ENCODE assay signal across 20 cellular contexts in the genomic region with DNA sequence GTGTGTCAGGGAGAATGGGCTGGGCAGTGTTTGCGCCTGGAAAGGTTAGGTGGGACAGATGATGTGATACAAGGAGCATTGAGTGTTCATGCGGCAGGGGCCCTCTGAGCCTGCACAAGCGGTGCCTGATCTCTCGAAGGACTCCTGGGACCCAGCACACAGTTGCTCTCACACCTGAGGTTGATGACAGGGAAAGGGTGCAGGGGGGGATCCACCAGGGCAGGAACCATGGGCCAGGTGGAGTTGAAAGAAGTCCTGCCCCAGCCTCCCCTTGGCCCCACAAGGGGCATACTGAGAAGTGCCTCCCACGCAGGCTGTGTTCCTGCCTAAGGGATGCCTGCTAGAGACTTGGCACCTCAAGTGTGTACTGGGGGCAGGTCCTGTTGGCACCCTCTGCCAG. TPM values are rescaled to one million over a fixed set of nuclear protein-coding genes. Genes with fewer than 3 reads are reported as not detected.
DNase-seq lines count a peak whose midpoint lies in the region; ATAC-seq and TF ChIP-seq lines count a peak whose summit lies in the region.
"Had no signal": no experiment of that assay in that cellular context is flagged by ENCODE, and none has a peak within 500 bp of the region (broad histone marks: within the 10 kb centered on the region; RNA-seq: fewer than 3 reads in every experiment).

No MANE protein-coding gene starts in this region.

- H3K9me3 Mint-ChIP-seq in activated naive CD4-positive, alpha-beta T cell treated with anti-CD3 and anti-CD28 coated beads, Interleukin-2, amount 50 U/mL, for 24 hours = no peaks in the 10 kb centered on the region
- H3K9me3 Mint-ChIP-seq in CD4-positive, alpha-beta T cell = no peaks in the 10 kb centered on the region

- H3K27ac Mint-ChIP-seq in activated naive CD4-positive, alpha-beta T cell treated with anti-CD3 and anti-CD28 coated beads, Interleukin-2, amount 50 U/mL, for 24 hours = no peak overlapping the region
- peak overlapping the region; percentile 87 for H3K27ac Mint-ChIP-seq in CD4-positive, alpha-beta T cell
- H3K27ac Mint-ChIP-seq in T-helper 17 cell = peak overlapping the region; percentile 59

- ATAC-seq in CD4-positive, alpha-beta T cell (ENCODE audit: poor library complexity) = no peak
- ATAC-seq in T-helper 17 cell (no peak), GM19467 (IDR thresholded peaks at IDR 0.05; ENCODE audit: unreplicated experiment) (no peak)
- ATAC-seq: PC-3 had no signal

- H3K36me3 Mint-ChIP-seq in activated naive CD4-positive, alpha-beta T cell treated with anti-CD3 and anti-CD28 coated beads, Interleukin-2, amount 50 U/mL, for 24 hours = no peaks in the 10 kb centered on the region
- H3K36me3 Mint-ChIP-seq in CD4-positive, alpha-beta T cell (ENCODE audit: low read depth) = no peaks in the 10 kb centered on the region
- H3K36me3 Mint-ChIP-seq in T-helper 17 cell (ENCODE audit: low read depth) = no peaks in the 10 kb centered on the region

- no peak overlapping the region for H3K27ac ChIP-seq in CD4-positive, alpha-beta T cell (ENCODE audit: low read depth, low read length)
- H3K27ac ChIP-seq in spleen = no peak overlapping the region

- H3K36me3 ChIP-seq in spleen = no peaks in the 10 kb centered on the region
- H3K36me3 ChIP-seq: HAP-1 had no signal

- H3K4me3 Mint-ChIP-seq in activated naive CD4-positive, alpha-beta T cell treated with anti-CD3 and anti-CD28 coated beads, Interleukin-2, amount 50 U/mL, for 24 hours = peak overlapping the region; percentile 1
- H3K4me3 Mint-ChIP-seq in CD4-positive, alpha-beta T cell = peak overlapping the region; percentile 51
- no peak overlapping the region for H3K4me3 Mint-ChIP-seq in T-helper 17 cell

- WGBS in spleen, 5 donors = 83 to 96% (median 92%) methylated on average over 2 to 5 of the region's 5 CpGs

- no peaks in the 10 kb centered on the region for H3K27me3 ChIP-seq in CD4-positive, alpha-beta T cell (ENCODE audit: control insufficient read depth, insufficient read depth, low read length)
- H3K27me3 ChIP-seq in spleen (replicated peaks in 1 of 7) = peaks cover 0 to 8% (median 0%) of the 10 kb centered on the region in 7 donors

- POLR2A ChIA-PET in CD4-positive, alpha-beta T cell (lab: Charles Lee) = interaction anchor here (2.0 kb wide), 1 partner anchor 51 kb away, joined by 11 read pairs; the partner anchor contains the start of gene EMD

- no peaks in the 10 kb centered on the region for H3K27me3 Mint-ChIP-seq in activated naive CD4-positive, alpha-beta T cell treated with anti-CD3 and anti-CD28 coated beads, Interleukin-2, amount 50 U/mL, for 24 hours
- no peaks in the 10 kb centered on the region for H3K27me3 Mint-ChIP-seq in CD4-positive, alpha-beta T cell
- no peaks in the 10 kb centered on the region for H3K27me3 Mint-ChIP-seq in T-helper 17 cell

- H3K9me3 ChIP-seq in CD4-positive, alpha-beta T cell (ENCODE audit: control insufficient read depth, low read length) = no peaks in the 10 kb centered on the region
- H3K9me3 ChIP-seq in T-helper 17 cell (ENCODE audit: control insufficient read depth, low read length, poor library complexity, severe bottlenecking) = no peaks in the 10 kb centered on the region
- H3K9me3 ChIP-seq in spleen = no peaks in the 10 kb centered on the region

- intact Hi-C loops in CD4-positive, alpha-beta T cell (cut with DNase I, micrococcal nuclease) = loop anchor here in 1 of 2 experiments (5.0 kb wide), 1 partner anchor 44 kb away; the partner anchor contains the start of gene FLNA
- intact Hi-C loops in spleen (cut with DNase I; ENCODE audit: low total_unique reads) = no loop called here

- no peak overlapping the region for H3K4me3 ChIP-seq in spleen
- H3K4me3 ChIP-seq: HAP-1 had no signal

- CTCF ChIA-PET in CD4-positive, alpha-beta T cell (lab: Charles Lee) = no interaction called here

- no peak for TF ChIP-seq POLR2A in spleen (IDR thresholded peaks at IDR 0.05)

- DNase-seq in activated naive CD4-positive, alpha-beta T cell treated with Interleukin-2 at 50 U/mL for 16 hours = no peak
- DNase-seq in CD4-positive, alpha-beta T cell = no peak
- DNase-seq in T-helper 17 cell = no peak
- peak; percentile 64 for DNase-seq in spleen
- no peak for DNase-seq in SIG-M5 treated with dmso at 0.1 percent for 504 hours (lab: John Stamatoyannopoulos, UW; ENCODE audit: unreplicated experiment)
- DNase-seq: COR-L47, DMS79, Kasumi-1, NCI-H1694 treated with DMSO at 0.1 percent for 48 hours, NCI-H2081 treated with DMSO at 0.1 percent for 48 hours, PC-3, Right ventricle myocardium superior had no signal

- peaks cover 53% of the 10 kb centered on the region for H3K4me1 Mint-ChIP-seq in activated naive CD4-positive, alpha-beta T cell treated with anti-CD3 and anti-CD28 coated beads, Interleukin-2, amount 50 U/mL, for 24 hours
- peaks cover 50% of the 10 kb centered on the region for H3K4me1 Mint-ChIP-seq in CD4-positive, alpha-beta T cell (ENCODE audit: low read depth)
- peaks cover 20% of the 10 kb centered on the region for H3K4me1 Mint-ChIP-seq in T-helper 17 cell

- TF ChIP-seq CTCF in CD4-positive, alpha-beta T cell (IDR thresholded peaks at IDR 0.05) = no peak
- no peak for TF ChIP-seq CTCF in spleen (IDR thresholded peaks at IDR 0.05 in 8 of 11, conservative IDR thresholded peaks at IDR 0.05 in 3 of 11)

- H3K4me1 ChIP-seq in spleen = peaks cover 4 to 27% (median 20%) of the 10 kb centered on the region in 6 donors

RNA-seq across cellular contexts. Expression of gene TKTL1, which starts 33.1 kb away (rescaled TPM):
- 1 to 10 TPM; 1.7 to 2.3 TPM for total RNA-seq in CD4-positive, alpha-beta T cell
- total RNA-seq in T-helper 17 cell (1 to 10 TPM; 3.0 to 4.2 TPM), spleen (1 to 10 TPM in 3 of 7 donors, under 1 TPM in 3, not detected in 1; 0.42 to 3.7 (median 1.2) TPM)
- under 1 TPM; 0.13 to 0.57 (median 0.24) TPM for polyA plus RNA-seq in spleen
- total RNA-seq: A673, MCF 10A, NCI-H460, PC-3, RPMI7951 had no signal
- polyA plus RNA-seq: BJ had no signal

RNA-seq across cellular contexts. Expression of gene TEX28, which starts 33.7 kb away (rescaled TPM):
- total RNA-seq in CD4-positive, alpha-beta T cell = not detected
- not detected for total RNA-seq in T-helper 17 cell
- not detected for total RNA-seq in spleen
- not detected for polyA plus RNA-seq in spleen
- total RNA-seq: A673, MCF 10A, NCI-H460, Right ventricle myocardium superior, RPMI7951 had no signal
- polyA plus RNA-seq: BJ had no signal

RNA-seq across cellular contexts. Expression of gene FLNA, which starts 45.8 kb away (rescaled TPM):
- 1,000 to 10,000 TPM; 1,012 to 1,022 TPM for total RNA-seq in CD4-positive, alpha-beta T cell
- 1,000 to 10,000 TPM; 1,780 to 2,536 TPM for total RNA-seq in T-helper 17 cell
- total RNA-seq in spleen = 1,000 to 10,000 TPM in 1 of 7 donors, 100 to 1,000 TPM in 6; 401 to 1,447 (median 668) TPM
- 100 to 1,000 TPM; 259 to 548 (median 322) TPM for polyA plus RNA-seq in spleen

RNA-seq across cellular contexts. Expression of gene EMD, which starts 50.4 kb away (rescaled TPM):
- 100 to 1,000 TPM; 164 to 178 TPM for total RNA-seq in CD4-positive, alpha-beta T cell
- total RNA-seq in T-helper 17 cell = 100 to 1,000 TPM; 121 to 132 TPM
- 10 to 100 TPM; 29.8 to 56.3 (median 49.9) TPM for total RNA-seq in spleen
- 10 to 100 TPM; 77.8 to 83.1 (median 78.9) TPM for polyA plus RNA-seq in spleen
